Comparison of ENCODE assay signal across 1 cellular context in the genomic region with DNA sequence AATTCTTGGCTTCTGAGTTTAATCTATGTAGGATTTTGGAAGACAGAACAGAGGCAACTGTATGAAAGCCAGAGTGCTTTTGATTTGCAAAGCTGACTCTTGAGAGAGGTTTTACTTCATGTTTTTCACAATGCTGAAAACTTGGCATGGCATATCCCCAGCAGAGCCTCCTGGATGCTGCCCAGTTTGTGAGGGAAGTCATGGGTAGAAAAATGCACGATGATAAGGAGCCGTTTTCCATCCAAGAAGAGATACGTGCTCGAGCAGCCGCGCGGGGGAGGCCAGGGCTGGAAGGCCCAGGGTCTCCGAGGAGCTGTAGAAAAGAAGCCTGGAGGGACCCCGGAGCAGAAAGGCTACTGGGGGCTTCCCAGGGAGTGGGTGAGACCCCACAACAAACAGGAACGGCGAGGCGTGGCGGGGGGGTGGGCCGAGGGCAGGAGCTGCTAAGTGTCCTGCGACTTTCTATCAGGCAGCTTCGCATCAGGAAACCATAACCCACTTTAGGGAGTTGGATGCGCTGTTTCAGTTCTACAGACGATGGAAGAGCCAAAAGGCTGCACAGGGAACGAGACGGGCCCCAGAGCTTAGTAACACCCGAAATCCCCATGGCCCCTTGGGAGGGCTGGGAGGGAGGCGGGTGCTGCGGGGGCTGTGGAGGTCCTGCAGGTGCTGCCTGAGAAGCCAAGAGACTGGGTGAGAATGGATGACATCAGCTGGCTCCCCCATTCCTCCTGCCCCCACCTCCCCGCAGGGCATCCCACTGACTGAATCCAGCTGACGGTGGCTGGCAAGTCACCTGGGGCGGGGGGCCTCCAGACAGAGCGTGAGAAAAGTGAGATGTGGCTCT.
TF ChIP-seq lines count a peak whose summit lies in the region.

No MANE protein-coding gene starts in this region.

TF ChIP-seq in K562, 482 proteins besides CTCF, POLR2A, EP300 and RAD21:
- no peak for TF ChIP-seq FOXK2 (conservative IDR thresholded peaks at IDR 0.05 in 1 of 2, IDR thresholded peaks at IDR 0.05 in 1 of 2; ENCODE audit: low read depth in 2 of 2)
- TF ChIP-seq, protein P1, sequence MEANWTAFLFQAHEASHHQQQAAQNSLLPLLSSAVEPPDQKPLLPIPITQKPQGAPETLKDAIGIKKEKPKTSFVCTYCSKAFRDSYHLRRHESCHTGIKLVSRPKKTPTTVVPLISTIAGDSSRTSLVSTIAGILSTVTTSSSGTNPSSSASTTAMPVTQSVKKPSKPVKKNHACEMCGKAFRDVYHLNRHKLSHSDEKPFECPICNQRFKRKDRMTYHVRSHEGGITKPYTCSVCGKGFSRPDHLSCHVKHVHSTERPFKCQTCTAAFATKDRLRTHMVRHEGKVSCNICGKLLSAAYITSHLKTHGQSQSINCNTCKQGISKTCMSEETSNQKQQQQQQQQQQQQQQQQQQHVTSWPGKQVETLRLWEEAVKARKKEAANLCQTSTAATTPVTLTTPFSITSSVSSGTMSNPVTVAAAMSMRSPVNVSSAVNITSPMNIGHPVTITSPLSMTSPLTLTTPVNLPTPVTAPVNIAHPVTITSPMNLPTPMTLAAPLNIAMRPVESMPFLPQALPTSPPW (CRISPR knock-in tag; IDR thresholded peaks at IDR 0.05): peak; percentile 14; the same call in 1 of the 2 replicates
TF ChIP-seq in K562: peak in this region for 1.
